In the genomic region with DNA sequence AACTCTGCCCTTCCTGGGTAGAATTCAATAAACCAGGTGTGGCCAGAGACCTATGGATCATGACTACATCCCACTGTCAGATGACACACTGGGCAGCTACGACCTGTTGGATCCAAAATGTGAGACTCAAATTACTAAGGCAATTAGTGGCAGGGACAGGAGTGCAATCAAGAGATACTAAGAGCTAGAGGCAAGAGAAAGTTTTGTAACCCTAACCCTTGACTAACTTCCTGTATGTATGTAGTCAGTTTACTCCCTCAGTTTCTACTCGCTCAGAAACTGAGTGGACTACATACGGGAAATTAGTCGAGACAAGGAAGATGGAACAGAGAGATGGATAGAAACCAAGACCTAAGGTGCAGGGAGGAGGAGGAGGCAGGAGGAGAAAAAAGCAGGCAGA, we compare ENCODE assay signal across 1 cellular context.
TF ChIP-seq lines count a peak whose summit lies in the region.

No MANE protein-coding gene starts in this region.

TF ChIP-seq in SK-N-SH treated with all-trans-retinoic acid at 6 μM for 48 hours, 23 proteins besides CTCF, POLR2A, EP300 and RAD21 (continued from another document):
- TF ChIP-seq, protein P1, sequence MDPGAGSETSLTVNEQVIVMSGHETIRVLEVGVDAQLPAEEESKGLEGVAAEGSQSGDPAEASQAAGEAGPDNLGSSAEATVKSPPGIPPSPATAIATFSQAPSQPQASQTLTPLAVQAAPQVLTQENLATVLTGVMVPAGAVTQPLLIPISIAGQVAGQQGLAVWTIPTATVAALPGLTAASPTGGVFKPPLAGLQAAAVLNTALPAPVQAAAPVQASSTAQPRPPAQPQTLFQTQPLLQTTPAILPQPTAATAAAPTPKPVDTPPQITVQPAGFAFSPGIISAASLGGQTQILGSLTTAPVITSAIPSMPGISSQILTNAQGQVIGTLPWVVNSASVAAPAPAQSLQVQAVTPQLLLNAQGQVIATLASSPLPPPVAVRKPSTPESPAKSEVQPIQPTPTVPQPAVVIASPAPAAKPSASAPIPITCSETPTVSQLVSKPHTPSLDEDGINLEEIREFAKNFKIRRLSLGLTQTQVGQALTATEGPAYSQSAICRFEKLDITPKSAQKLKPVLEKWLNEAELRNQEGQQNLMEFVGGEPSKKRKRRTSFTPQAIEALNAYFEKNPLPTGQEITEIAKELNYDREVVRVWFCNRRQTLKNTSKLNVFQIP (CRISPR knock-in tag; IDR thresholded peaks at IDR 0.05; ENCODE audit: borderline replicate concordance, low read depth): no peak
- TF ChIP-seq, protein P2, sequence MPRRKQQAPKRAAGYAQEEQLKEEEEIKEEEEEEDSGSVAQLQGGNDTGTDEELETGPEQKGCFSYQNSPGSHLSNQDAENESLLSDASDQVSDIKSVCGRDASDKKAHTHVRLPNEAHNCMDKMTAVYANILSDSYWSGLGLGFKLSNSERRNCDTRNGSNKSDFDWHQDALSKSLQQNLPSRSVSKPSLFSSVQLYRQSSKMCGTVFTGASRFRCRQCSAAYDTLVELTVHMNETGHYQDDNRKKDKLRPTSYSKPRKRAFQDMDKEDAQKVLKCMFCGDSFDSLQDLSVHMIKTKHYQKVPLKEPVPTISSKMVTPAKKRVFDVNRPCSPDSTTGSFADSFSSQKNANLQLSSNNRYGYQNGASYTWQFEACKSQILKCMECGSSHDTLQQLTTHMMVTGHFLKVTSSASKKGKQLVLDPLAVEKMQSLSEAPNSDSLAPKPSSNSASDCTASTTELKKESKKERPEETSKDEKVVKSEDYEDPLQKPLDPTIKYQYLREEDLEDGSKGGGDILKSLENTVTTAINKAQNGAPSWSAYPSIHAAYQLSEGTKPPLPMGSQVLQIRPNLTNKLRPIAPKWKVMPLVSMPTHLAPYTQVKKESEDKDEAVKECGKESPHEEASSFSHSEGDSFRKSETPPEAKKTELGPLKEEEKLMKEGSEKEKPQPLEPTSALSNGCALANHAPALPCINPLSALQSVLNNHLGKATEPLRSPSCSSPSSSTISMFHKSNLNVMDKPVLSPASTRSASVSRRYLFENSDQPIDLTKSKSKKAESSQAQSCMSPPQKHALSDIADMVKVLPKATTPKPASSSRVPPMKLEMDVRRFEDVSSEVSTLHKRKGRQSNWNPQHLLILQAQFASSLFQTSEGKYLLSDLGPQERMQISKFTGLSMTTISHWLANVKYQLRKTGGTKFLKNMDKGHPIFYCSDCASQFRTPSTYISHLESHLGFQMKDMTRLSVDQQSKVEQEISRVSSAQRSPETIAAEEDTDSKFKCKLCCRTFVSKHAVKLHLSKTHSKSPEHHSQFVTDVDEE (CRISPR knock-in tag; IDR thresholded peaks at IDR 0.05): no peak
- TF ChIP-seq CSDC2 (CRISPR knock-in tag; IDR thresholded peaks at IDR 0.05) (no peak), GLIS3 (CRISPR knock-in tag; IDR thresholded peaks at IDR 0.05) (no peak)
